ENCODE assay signal across 1 cellular context in the genomic region with DNA sequence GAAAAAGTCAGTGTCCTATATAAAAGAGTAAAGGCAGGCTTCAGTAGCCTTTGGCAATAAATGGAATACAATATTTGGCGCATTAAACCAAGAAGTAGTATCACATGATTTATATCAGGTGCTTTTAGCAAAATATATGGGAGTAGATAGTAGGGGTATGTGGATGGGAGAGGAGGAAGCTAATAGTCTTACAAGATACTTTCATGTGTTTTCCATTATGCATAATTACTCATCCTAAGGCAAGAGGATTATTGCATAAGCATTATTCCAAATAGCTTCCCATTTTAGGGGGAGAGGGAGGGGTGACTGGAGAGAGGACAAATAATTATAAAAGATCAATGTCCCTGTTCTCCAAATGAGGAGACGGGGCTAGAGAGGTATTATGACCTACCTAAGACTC.
TF ChIP-seq lines count a peak whose summit lies in the region.

No MANE protein-coding gene starts in this region.

TF ChIP-seq in HepG2, 621 proteins besides CTCF, POLR2A, EP300 and RAD21:
- TF ChIP-seq, protein P1, sequence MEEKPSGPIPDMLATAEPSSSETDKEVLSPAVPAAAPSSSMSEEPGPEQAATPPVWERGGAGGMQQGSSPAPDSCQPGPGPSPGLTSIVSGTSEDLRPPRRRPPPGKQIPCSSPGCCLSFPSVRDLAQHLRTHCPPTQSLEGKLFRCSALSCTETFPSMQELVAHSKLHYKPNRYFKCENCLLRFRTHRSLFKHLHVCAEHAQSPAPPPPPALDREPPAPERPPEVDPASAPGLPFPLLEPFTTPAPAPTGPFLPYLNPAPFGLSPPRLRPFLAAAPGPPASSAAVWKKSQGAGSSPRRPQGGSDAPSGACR (CRISPR knock-in tag; IDR thresholded peaks at IDR 0.05), result no peak
- TF ChIP-seq ZNF678 (CRISPR knock-in tag; IDR thresholded peaks at IDR 0.05) (no peak), ZNF570 (CRISPR knock-in tag; IDR thresholded peaks at IDR 0.05; ENCODE audit: borderline replicate concordance) (no peak), ZNF160 (CRISPR knock-in tag; IDR thresholded peaks at IDR 0.05) (no peak), AGO2 (optimal IDR thresholded peaks at IDR 0.05; ENCODE audit: low read depth, low read length) (no peak), ZNF567 (CRISPR knock-in tag; IDR thresholded peaks at IDR 0.05; ENCODE audit: borderline replicate concordance) (no peak), ZNF563 (CRISPR knock-in tag; IDR thresholded peaks at IDR 0.05) (no peak), HDAC6 (IDR thresholded peaks at IDR 0.05; ENCODE audit: low read depth, low read length) (no peak), SP2 (CRISPR knock-in tag; IDR thresholded peaks at IDR 0.05) (no peak), MYC (CRISPR knock-in tag; IDR thresholded peaks at IDR 0.05; ENCODE audit: borderline replicate concordance) (no peak), JUNB (CRISPR knock-in tag; IDR thresholded peaks at IDR 0.05; ENCODE audit: borderline replicate concordance) (no peak)
- TF ChIP-seq, protein P2, sequence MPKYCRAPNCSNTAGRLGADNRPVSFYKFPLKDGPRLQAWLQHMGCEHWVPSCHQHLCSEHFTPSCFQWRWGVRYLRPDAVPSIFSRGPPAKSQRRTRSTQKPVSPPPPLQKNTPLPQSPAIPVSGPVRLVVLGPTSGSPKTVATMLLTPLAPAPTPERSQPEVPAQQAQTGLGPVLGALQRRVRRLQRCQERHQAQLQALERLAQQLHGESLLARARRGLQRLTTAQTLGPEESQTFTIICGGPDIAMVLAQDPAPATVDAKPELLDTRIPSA (CRISPR knock-in tag; IDR thresholded peaks at IDR 0.05; ENCODE audit: borderline replicate concordance), result no peak
